ENCODE assay signal across 1 cellular context in genomic region chr14:58738876-58739275, GRCh38.
TF ChIP-seq lines count a peak whose summit lies in the region.

No MANE protein-coding gene starts in this region.

TF ChIP-seq in neural cell, 6 proteins besides CTCF, POLR2A, EP300 and RAD21 (continued from another document):
- TF ChIP-seq MXI1 (conservative IDR thresholded peaks at IDR 0.05; ENCODE audit: poor library complexity, severe bottlenecking) (no peak), EZH2 (IDR thresholded peaks at IDR 0.05; ENCODE audit: borderline replicate concordance, insufficient read depth, low read length, poor library complexity, severe bottlenecking) (no peak)
